8 cellular contexts compared by ENCODE assay signal in genomic region chr15:33086500-33087141, GRCh38.
DNase-seq lines count a peak whose midpoint lies in the region; ATAC-seq, FAIRE-seq and TF ChIP-seq lines count a peak whose summit lies in the region.

No MANE protein-coding gene starts in this region.

- H3K27me3 ChIP-seq in Panc1 (ENCODE audit: control insufficient read depth, insufficient read depth, low read length): no peaks in the 10 kb centered on the region

- peaks cover 3 to 7% of the 10 kb centered on the region in 2 donors for H3K36me3 Mint-ChIP-seq in CD14-positive monocyte

- H3K27ac ChIP-seq in Panc1 (ENCODE audit: low read length): no peak overlapping the region

- peaks cover 0 to 1% (median 0%) of the 10 kb centered on the region in 3 donors for H3K27me3 Mint-ChIP-seq in CD14-positive monocyte (ENCODE audit: low read depth in 3 of 3)

- no peaks in the 10 kb centered on the region for H3K4me1 ChIP-seq in Panc1 (ENCODE audit: control insufficient read depth, insufficient read depth, low read length)

- H3K36me3 ChIP-seq in Panc1 (ENCODE audit: control insufficient read depth, insufficient read depth, low read length): no peaks in the 10 kb centered on the region

- DNase-seq in CD14-positive monocyte (ENCODE audit: low spot score) (no peak), GM20000 (ENCODE audit: low spot score) (peak; percentile 27), Panc1 (ENCODE audit: low read depth, low spot score) (peak; percentile 30), non-pigmented ciliary epithelial cell (ENCODE audit: low read depth) (peak; percentile 41)

- TF ChIP-seq CTCF in CD14-positive monocyte (IDR thresholded peaks at IDR 0.05): peak; percentile 62
- peak; percentile 18 for TF ChIP-seq CTCF in GM20000 (IDR thresholded peaks at IDR 0.05; ENCODE audit: extremely low read depth, missing control alignments)
- peak; percentile 71; the same call in 1 of the 2 replicates for TF ChIP-seq CTCF in Panc1 (IDR thresholded peaks at IDR 0.05)

- no peak overlapping the region for H3K27ac Mint-ChIP-seq in CD14-positive monocyte

- H3K9me3 ChIP-seq in Panc1 (ENCODE audit: control insufficient read depth, insufficient read depth, low read depth, low read length): no peaks in the 10 kb centered on the region

- H3K9me3 Mint-ChIP-seq in CD14-positive monocyte: no peaks in the 10 kb centered on the region

- H3K4me1 Mint-ChIP-seq in CD14-positive monocyte: peaks cover 13% of the 10 kb centered on the region

- CTCF ChIA-PET in Panc1 (lab: Charles Lee): interaction anchor here (0.6 to 2.8 kb wide), 4 partner anchors 17 to 185 kb away, joined by 3 to 10 read pairs (median 3); no protein-coding TSS in a partner anchor

- ATAC-seq in Panc1: peak; percentile 93
- ATAC-seq in GM19328 (IDR thresholded peaks at IDR 0.05; ENCODE audit: unreplicated experiment): no peak
- no peak for ATAC-seq in HG03159 (IDR thresholded peaks at IDR 0.05; ENCODE audit: unreplicated experiment)
- no peak for ATAC-seq in GM18858 (IDR thresholded peaks at IDR 0.05; ENCODE audit: unreplicated experiment)

- POLR2A ChIA-PET in Panc1 (lab: Charles Lee): no interaction called here

- in situ Hi-C loops in Panc1 (cut with HindIII; ENCODE audit: low pct_unique_long_range_greater_than_20kb, low sequenced_read_pairs): no loop called here

- intact Hi-C loops in CD14-positive monocyte (cut with micrococcal nuclease) (loop anchor here in 1 of 2 donors (5.0 kb wide), 1 partner anchor 616 kb away; no protein-coding TSS in a partner anchor), Panc1 (cut with micrococcal nuclease; ENCODE audit: unreplicated experiment) (loop anchor here (1.0 kb wide), 1 partner anchor 46 kb away; no protein-coding TSS in a partner anchor)

- H3K4me3 ChIP-seq in Panc1 (ENCODE audit: low read depth in 2 of 2, low read length in 2 of 2): no peak overlapping the region

- peak; percentile 87 for FAIRE-seq in endometrium (lab: Jason Lieb, UNC)

- no peak overlapping the region for H3K4me3 Mint-ChIP-seq in CD14-positive monocyte

- no TSS peak for BruUV-seq in Panc1 (replicated peaks; lab: Mats Ljungman, UMichigan)

Comparison
In these comparisons a context has a peak if more than half of its experiments do, and no peak if none do; other contexts are left out.
1. CTCF ChIP-seq: peak in every context shown above with its lines; median percentile 71 in Panc1; 62 in CD14-positive monocyte; 18 in GM20000.